ENCODE assay signal across 1 cellular context in the genomic region with DNA sequence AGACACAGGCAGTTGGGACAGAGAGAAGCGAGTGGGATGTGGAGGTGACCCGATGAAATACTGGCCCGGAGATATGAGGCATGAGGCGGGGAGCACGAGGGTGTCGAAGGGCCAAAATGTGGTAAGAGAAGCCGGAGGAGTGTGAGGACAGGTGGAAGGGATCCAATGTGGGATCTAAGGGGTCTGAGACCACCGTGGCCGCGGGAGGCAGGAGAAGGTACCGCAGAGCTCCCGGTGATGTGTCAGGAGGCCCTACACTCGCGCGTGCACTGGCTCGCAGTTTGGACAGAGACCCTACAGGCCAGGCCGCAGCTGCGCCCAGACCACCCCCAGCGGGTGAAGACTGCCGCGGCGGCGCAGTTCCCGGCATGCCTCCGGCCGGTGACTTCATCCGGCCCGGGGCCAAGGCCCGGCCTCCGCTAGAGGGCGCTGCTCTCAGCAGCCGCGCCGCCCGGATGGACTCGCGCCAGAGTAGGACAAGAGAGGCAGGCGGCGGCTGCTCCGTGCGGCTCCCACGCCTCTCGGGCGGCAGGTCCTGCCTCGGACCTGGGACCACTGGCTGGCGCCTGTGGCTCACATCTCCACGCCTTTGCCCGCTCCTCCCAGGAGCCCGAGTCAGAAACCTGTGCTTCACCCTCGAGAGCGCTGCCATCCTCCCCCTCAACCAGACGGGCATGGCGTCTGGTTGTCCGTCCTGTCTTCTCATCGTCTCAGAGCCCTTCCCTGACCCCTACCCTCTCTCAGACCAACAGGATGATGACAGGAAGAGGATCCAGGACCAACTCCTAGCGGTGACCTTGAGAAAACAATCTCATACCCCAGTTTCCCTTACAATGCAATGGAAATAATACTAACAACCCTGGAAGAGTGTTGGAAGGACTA.
TF ChIP-seq lines count a peak whose summit lies in the region.

No MANE protein-coding gene starts in this region.

TF ChIP-seq in HepG2, 621 proteins besides CTCF, POLR2A, EP300 and RAD21 (continued from another document and continues in another):
- TF ChIP-seq FOSL2 (CRISPR knock-in tag; IDR thresholded peaks at IDR 0.05): peak; percentile 75
- peak; percentile 85 for TF ChIP-seq MED8 (CRISPR knock-in tag; IDR thresholded peaks at IDR 0.05; ENCODE audit: insufficient replicate concordance)
- TF ChIP-seq FOXP1 (IDR thresholded peaks at IDR 0.05): no peak
- TF ChIP-seq FOXP1 (CRISPR knock-in tag; IDR thresholded peaks at IDR 0.05): no peak; the same call in 1 of the 2 replicates
- TF ChIP-seq ZNF83 (CRISPR knock-in tag; IDR thresholded peaks at IDR 0.05; ENCODE audit: borderline replicate concordance): no peak
- TF ChIP-seq NFYB (CRISPR knock-in tag; IDR thresholded peaks at IDR 0.05): no peak
- TF ChIP-seq ZNF589 (CRISPR knock-in tag; conservative IDR thresholded peaks at IDR 0.05): 0 out of 2 replicates have a peak, but pooled peaks have one; percentile 38
- TF ChIP-seq, protein P1, sequence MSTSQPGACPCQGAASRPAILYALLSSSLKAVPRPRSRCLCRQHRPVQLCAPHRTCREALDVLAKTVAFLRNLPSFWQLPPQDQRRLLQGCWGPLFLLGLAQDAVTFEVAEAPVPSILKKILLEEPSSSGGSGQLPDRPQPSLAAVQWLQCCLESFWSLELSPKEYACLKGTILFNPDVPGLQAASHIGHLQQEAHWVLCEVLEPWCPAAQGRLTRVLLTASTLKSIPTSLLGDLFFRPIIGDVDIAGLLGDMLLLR (CRISPR knock-in tag; IDR thresholded peaks at IDR 0.05): peak; percentile 89
- peak; percentile 92 for TF ChIP-seq KDM5B (CRISPR knock-in tag; IDR thresholded peaks at IDR 0.05; ENCODE audit: borderline replicate concordance)
- no peak for TF ChIP-seq NFAT5 (CRISPR knock-in tag; IDR thresholded peaks at IDR 0.05)
- peak; percentile 85; the same call in 1 of the 2 replicates for TF ChIP-seq ZKSCAN8 (CRISPR knock-in tag; IDR thresholded peaks at IDR 0.05; ENCODE audit: borderline replicate concordance)
- TF ChIP-seq TOE1 (CRISPR knock-in tag; IDR thresholded peaks at IDR 0.05): peak; percentile 67; the same call in 1 of the 2 replicates
- TF ChIP-seq, protein P2, sequence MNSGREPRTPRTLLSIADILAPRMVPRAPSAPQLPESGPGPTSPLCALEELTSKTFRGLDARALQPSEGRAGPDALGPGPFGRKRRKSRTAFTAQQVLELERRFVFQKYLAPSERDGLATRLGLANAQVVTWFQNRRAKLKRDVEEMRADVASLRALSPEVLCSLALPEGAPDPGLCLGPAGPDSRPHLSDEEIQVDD (CRISPR knock-in tag; IDR thresholded peaks at IDR 0.05; ENCODE audit: borderline replicate concordance): peak; percentile 87; the same call in 1 of the 2 replicates
- peak; percentile 77 for TF ChIP-seq GATAD2A (CRISPR knock-in tag; IDR thresholded peaks at IDR 0.05)
- TF ChIP-seq, protein P3, sequence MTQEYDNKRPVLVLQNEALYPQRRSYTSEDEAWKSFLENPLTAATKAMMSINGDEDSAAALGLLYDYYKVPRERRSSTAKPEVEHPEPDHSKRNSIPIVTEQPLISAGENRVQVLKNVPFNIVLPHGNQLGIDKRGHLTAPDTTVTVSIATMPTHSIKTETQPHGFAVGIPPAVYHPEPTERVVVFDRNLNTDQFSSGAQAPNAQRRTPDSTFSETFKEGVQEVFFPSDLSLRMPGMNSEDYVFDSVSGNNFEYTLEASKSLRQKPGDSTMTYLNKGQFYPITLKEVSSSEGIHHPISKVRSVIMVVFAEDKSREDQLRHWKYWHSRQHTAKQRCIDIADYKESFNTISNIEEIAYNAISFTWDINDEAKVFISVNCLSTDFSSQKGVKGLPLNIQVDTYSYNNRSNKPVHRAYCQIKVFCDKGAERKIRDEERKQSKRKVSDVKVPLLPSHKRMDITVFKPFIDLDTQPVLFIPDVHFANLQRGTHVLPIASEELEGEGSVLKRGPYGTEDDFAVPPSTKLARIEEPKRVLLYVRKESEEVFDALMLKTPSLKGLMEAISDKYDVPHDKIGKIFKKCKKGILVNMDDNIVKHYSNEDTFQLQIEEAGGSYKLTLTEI (CRISPR knock-in tag; conservative IDR thresholded peaks at IDR 0.05): no peak
- peak; percentile 85 for TF ChIP-seq ZNF501 (CRISPR knock-in tag; IDR thresholded peaks at IDR 0.05)
- no peak for TF ChIP-seq BCLAF1 (IDR thresholded peaks at IDR 0.05)
- peak; percentile 80; the same call in 1 of the 2 replicates for TF ChIP-seq ZNF563 (CRISPR knock-in tag; IDR thresholded peaks at IDR 0.05)
- TF ChIP-seq ZNF572 (CRISPR knock-in tag; IDR thresholded peaks at IDR 0.05): 0 out of 2 replicates have a peak, but pooled peaks have one; percentile 31
- TF ChIP-seq PHF5A (CRISPR knock-in tag; IDR thresholded peaks at IDR 0.05; ENCODE audit: low read depth, unreplicated experiment): peak; percentile 78
- no peak for TF ChIP-seq ZNF619 (CRISPR knock-in tag; IDR thresholded peaks at IDR 0.05)
- peak; percentile 85 for TF ChIP-seq BRD4 (CRISPR knock-in tag; IDR thresholded peaks at IDR 0.05)
- no peak; the same call in 1 of the 2 replicates for TF ChIP-seq GTF2F1 (IDR thresholded peaks at IDR 0.05; ENCODE audit: low read length)
- TF ChIP-seq ZNF710 (CRISPR knock-in tag; IDR thresholded peaks at IDR 0.05; ENCODE audit: borderline replicate concordance): peak; percentile 76; the same call in 1 of the 2 replicates
- TF ChIP-seq ERF (CRISPR knock-in tag; IDR thresholded peaks at IDR 0.05): peak; percentile 93
- no peak; the same call in 1 of the 2 replicates for TF ChIP-seq STAT5B (CRISPR knock-in tag; IDR thresholded peaks at IDR 0.05)
- TF ChIP-seq KAT8 (CRISPR knock-in tag; IDR thresholded peaks at IDR 0.05): peak; percentile 91
- TF ChIP-seq TBX3 (IDR thresholded peaks at IDR 0.05; ENCODE audit: borderline replicate concordance): no peak
- 0 out of 2 replicates have a peak, but pooled peaks have one; percentile 84 for TF ChIP-seq ZHX1 (CRISPR knock-in tag; IDR thresholded peaks at IDR 0.05; ENCODE audit: low read depth)
- TF ChIP-seq ZNF350 (CRISPR knock-in tag; IDR thresholded peaks at IDR 0.05; ENCODE audit: borderline replicate concordance, low read depth): peak; percentile 77; the same call in 1 of the 2 replicates
- TF ChIP-seq ZBTB7B (CRISPR knock-in tag; IDR thresholded peaks at IDR 0.05): peak; percentile 92
- TF ChIP-seq ATF2 (CRISPR knock-in tag; IDR thresholded peaks at IDR 0.05): peak; percentile 99
- TF ChIP-seq TFAP4 (IDR thresholded peaks at IDR 0.05; ENCODE audit: borderline replicate concordance, low read depth): peak; percentile 50; the same call in 1 of the 2 replicates
- TF ChIP-seq ELK4 (CRISPR knock-in tag; IDR thresholded peaks at IDR 0.05; ENCODE audit: borderline replicate concordance): no peak
